Comparison of ENCODE assay signal across 23 cellular contexts in the genomic region with DNA sequence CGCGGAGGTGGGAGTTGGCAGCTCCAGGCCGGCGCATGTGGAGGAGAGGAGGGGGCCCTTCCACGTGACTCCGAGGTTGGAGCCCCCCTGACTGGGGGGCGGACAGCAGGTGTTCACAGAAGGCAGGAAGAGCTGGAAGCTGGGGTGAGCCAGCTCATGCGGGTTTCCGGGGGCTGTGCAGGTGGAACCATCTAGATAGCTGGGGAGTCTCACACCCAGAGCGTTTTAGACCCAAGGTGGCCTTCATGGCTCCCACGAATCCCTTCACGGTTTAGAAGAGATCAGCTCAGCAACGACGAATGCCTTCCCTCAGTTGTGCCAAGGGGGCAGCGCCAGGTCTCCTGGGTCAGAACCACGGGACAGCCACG.
"Had no signal": no experiment of that assay in that cellular context is flagged by ENCODE, and none has a peak within 500 bp of the region (broad histone marks: within the 10 kb centered on the region; RNA-seq: fewer than 3 reads in every experiment).

No MANE protein-coding gene starts in this region.

- H3K4me3 Mint-ChIP-seq: activated CD4-positive, alpha-beta memory T cell treated with anti-CD3 and anti-CD28 coated beads for 36 hours; activated naive CD4-positive, alpha-beta T cell treated with anti-CD3 and anti-CD28 coated beads, Interleukin-2, amount 50 U/mL, for 24 hours; activated T-cell treated with anti-CD3 and anti-CD28 coated beads, Interleukin-2, amount 50 U/mL, for 24 hours; activated T-helper 1 cell treated with anti-CD3 and anti-CD28 coated beads, Interleukin-12 subunit alpha, Interleukin-12 subunit beta, Interleukin-2, Interleukin-4 antibody, amounts not matched to agents 30 ng/mL and 10 ng/mL and 1 ng/mL, durations not matched to agents 14 hours and 24 hours and 36 hours; T-helper 1 cell treated with Interleukin-12 subunit alpha and Interleukin-12 subunit beta and Interleukin-4 antibody, amounts not matched to agents 30 μg/mL and 1 μg/mL, for 36 hours; WTC11 had no signal

- H3K9me3 Mint-ChIP-seq: activated naive CD4-positive, alpha-beta T cell treated with anti-CD3 and anti-CD28 coated beads, Interleukin-2, amount 50 U/mL, for 24 hours had no signal

- H3K36me3 ChIP-seq: breast epithelium, MG63 had no signal

- H3K27ac ChIP-seq: breast epithelium had no signal

- H3K27me3 ChIP-seq: breast epithelium, MG63 had no signal

- H3K9me3 ChIP-seq: breast epithelium, MG63 had no signal

- H3K4me3 ChIP-seq: breast epithelium, MG63 had no signal

- FAIRE-seq: RCC 7860 had no signal

- ATAC-seq: WTC11 had no signal

- H3K27me3 Mint-ChIP-seq: activated CD4-positive, alpha-beta memory T cell treated with anti-CD3 and anti-CD28 coated beads for 36 hours; activated naive CD4-positive, alpha-beta T cell treated with anti-CD3 and anti-CD28 coated beads, Interleukin-2, amount 50 U/mL, for 24 hours had no signal

- DNase-seq: activated CD4-positive, alpha-beta memory T cell treated with anti-CD3 and anti-CD28 coated beads for 36 hours; activated CD4-positive, CD25-positive, alpha-beta regulatory T cell treated with anti-CD3 and anti-CD28 coated beads, Interleukin-2, amount 50 U/mL, for 72 hours; activated effector memory CD4-positive, alpha-beta T cell treated with Interleukin-2 at 50 U/mL for 16 hours; activated naive CD4-positive, alpha-beta T cell; activated T-cell treated with anti-CD3 and anti-CD28 coated beads, Interleukin-2, amount 50 U/mL, for 24 hours; aorta; caudate nucleus; MG63; MV-4-11; NCI-H1092 treated with DMSO at 0.1 percent for 48 hours; NCI-H1417 treated with DMSO at 0.1 percent for 48 hours; NCI-H187; NCI-H2081; NCI-H2171 treated with DMSO at 0.1 percent for 48 hours; NCI-H226; NCI-H524; SHP77 had no signal

- H3K4me1 Mint-ChIP-seq: activated naive CD4-positive, alpha-beta T cell treated with anti-CD3 and anti-CD28 coated beads, Interleukin-2, amount 50 U/mL, for 24 hours had no signal

- H3K36me3 Mint-ChIP-seq: activated CD4-positive, alpha-beta memory T cell treated with anti-CD3 and anti-CD28 coated beads for 36 hours; activated naive CD4-positive, alpha-beta T cell treated with anti-CD3 and anti-CD28 coated beads, Interleukin-2, amount 50 U/mL, for 24 hours had no signal

- H3K27ac Mint-ChIP-seq: activated CD4-positive, alpha-beta memory T cell treated with anti-CD3 and anti-CD28 coated beads for 36 hours; activated naive CD4-positive, alpha-beta T cell treated with anti-CD3 and anti-CD28 coated beads, Interleukin-2, amount 50 U/mL, for 24 hours; activated T-cell treated with anti-CD3 and anti-CD28 coated beads, Interleukin-2, amount 50 U/mL, for 24 hours; activated T-helper 1 cell treated with anti-CD3 and anti-CD28 coated beads, Interleukin-12 subunit alpha, Interleukin-12 subunit beta, Interleukin-2, Interleukin-4 antibody, amounts not matched to agents 30 ng/mL and 10 ng/mL and 1 ng/mL, durations not matched to agents 14 hours and 24 hours and 36 hours; T-helper 1 cell treated with Interleukin-12 subunit alpha and Interleukin-12 subunit beta and Interleukin-4 antibody, amounts not matched to agents 30 μg/mL and 1 μg/mL, for 36 hours; WTC11 had no signal
